8 cellular contexts compared by ENCODE assay signal in the genomic region with DNA sequence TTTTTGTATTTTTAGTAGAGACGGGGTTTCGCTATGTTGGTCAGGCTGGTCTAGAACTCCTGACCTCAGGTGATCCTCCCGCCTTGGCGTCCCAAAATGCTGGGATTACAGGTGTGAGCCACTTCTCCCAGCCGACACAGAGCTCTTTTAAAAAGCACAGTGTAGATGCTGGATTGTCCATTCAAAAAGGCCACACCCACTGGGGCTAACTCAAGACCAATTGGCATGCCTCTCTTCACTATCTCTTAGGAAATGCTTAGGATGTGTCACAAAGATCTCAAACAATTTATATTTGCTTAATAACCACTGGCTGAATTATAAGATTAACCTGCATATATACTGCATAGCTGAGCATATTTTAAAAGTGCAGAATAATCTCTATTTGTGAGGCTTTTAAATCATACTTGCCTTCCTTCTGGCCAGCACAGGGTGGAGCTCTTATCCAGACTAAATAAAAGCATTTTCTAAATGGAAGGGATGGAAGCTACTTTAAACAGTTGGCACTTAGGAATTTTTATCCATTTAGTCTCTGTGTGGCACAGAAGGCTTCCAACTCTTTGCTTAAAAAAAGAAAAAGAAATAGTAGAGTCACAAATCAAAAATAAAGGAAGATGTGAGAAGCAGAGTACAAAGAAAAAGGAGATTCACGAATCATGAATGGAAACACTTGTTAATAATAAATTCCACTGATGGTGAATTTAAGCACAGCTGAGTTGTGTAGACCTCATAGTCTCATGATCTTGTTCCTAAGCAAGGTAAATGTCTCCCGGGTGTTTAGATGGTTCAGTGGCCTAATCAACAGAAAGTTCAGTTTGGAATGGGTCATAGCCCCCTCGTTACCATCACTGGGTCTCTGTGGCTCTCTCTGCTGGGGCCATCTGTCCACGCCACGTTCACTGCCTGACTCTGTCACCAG. TPM values are rescaled to one million over a fixed set of nuclear protein-coding genes. Genes with fewer than 3 reads are reported as not detected.
DNase-seq lines count a peak whose midpoint lies in the region; ATAC-seq and TF ChIP-seq lines count a peak whose summit lies in the region.

No MANE protein-coding gene starts in this region.

- H3K4me1 Mint-ChIP-seq in activated CD8-positive, alpha-beta T cell treated with anti-CD3 and anti-CD28 coated beads for 36 hours (ENCODE audit: low read depth) = peaks cover 5% of the 10 kb centered on the region
- peaks cover 11% of the 10 kb centered on the region for H3K4me1 Mint-ChIP-seq in activated CD8-positive, alpha-beta T cell treated with anti-CD3 and anti-CD28 coated beads, Interleukin-2, amount 10 ng/mL, durations not matched to agents 7 days and 5 days (ENCODE audit: low read depth)

- no peaks in the 10 kb centered on the region for H3K4me1 ChIP-seq in ascending aorta

- no peaks in the 10 kb centered on the region for H3K36me3 ChIP-seq in ascending aorta

- TF ChIP-seq CTCF in activated CD8-positive, alpha-beta T cell treated with anti-CD3 and anti-CD28 coated beads for 36 hours (IDR thresholded peaks at IDR 0.05) = peak; percentile 22
- TF ChIP-seq CTCF in ascending aorta (IDR thresholded peaks at IDR 0.05) = no peak

- no peaks in the 10 kb centered on the region for H3K36me3 Mint-ChIP-seq in activated CD8-positive, alpha-beta T cell treated with anti-CD3 and anti-CD28 coated beads for 36 hours (ENCODE audit: low read depth)
- no peaks in the 10 kb centered on the region for H3K36me3 Mint-ChIP-seq in activated CD8-positive, alpha-beta T cell treated with anti-CD3 and anti-CD28 coated beads, Interleukin-2, amount 10 ng/mL, durations not matched to agents 7 days and 5 days (ENCODE audit: low read depth)

- CTCF ChIA-PET in activated CD8-positive, alpha-beta T cell treated with anti-CD3 and anti-CD28 coated beads for 36 hours (lab: Charles Lee) = interaction anchor here (1.0 to 1.1 kb wide), 4 partner anchors 9 to 152 kb away, joined by 3 to 4 read pairs (median 3); a partner anchor contains a TSS
- CTCF ChIA-PET in activated CD8-positive, alpha-beta T cell treated with anti-CD3 and anti-CD28 coated beads, Interleukin-2, amount 10 ng/mL, durations not matched to agents 7 days and 5 days (lab: Charles Lee) = interaction anchor here (0.7 to 3.7 kb wide), 7 partner anchors 20 to 169 kb away, joined by 3 to 32 read pairs (median 3); a partner anchor contains a TSS

- POLR2A ChIA-PET in activated CD8-positive, alpha-beta T cell treated with anti-CD3 and anti-CD28 coated beads for 36 hours (lab: Charles Lee) = no interaction called here
- POLR2A ChIA-PET in activated CD8-positive, alpha-beta T cell treated with anti-CD3 and anti-CD28 coated beads, Interleukin-2, amount 10 ng/mL, durations not matched to agents 7 days and 5 days (lab: Charles Lee) = no interaction called here

- peaks cover 11% of the 10 kb centered on the region for H3K27me3 Mint-ChIP-seq in activated CD8-positive, alpha-beta T cell treated with anti-CD3 and anti-CD28 coated beads for 36 hours
- peaks cover 5% of the 10 kb centered on the region for H3K27me3 Mint-ChIP-seq in activated CD8-positive, alpha-beta T cell treated with anti-CD3 and anti-CD28 coated beads, Interleukin-2, amount 10 ng/mL, durations not matched to agents 7 days and 5 days (ENCODE audit: low read depth)

- no peak for DNase-seq in activated CD8-positive, alpha-beta T cell treated with anti-CD3 and anti-CD28 coated beads for 36 hours
- no peak for DNase-seq in activated CD8-positive, alpha-beta T cell treated with anti-CD3 and anti-CD28 coated beads, Interleukin-2, amount 10 ng/mL, durations not matched to agents 7 days and 5 days
- DNase-seq in NCI-H2227 treated with DMSO at 0.1 percent for 48 hours (lab: John Stamatoyannopoulos, UW) = peak; percentile 87
- DNase-seq in dermis microvascular lymphatic vessel endothelial cell (ENCODE audit: low read depth in 2 of 2) = peak; percentile 20 to 27
- DNase-seq in putamen (ENCODE audit: low spot score) = peak; percentile 32
- no peak for DNase-seq in ascending aorta (ENCODE audit: low spot score in 2 of 2)
- DNase-seq in activated CD8-positive, alpha-beta memory T cell treated with anti-CD3 and anti-CD28 coated beads, Interleukin-2, amount 50 U/mL, for 48 hours = no peak

- no peak for ATAC-seq in activated CD8-positive, alpha-beta T cell treated with anti-CD3 and anti-CD28 coated beads for 36 hours
- no peak for ATAC-seq in activated CD8-positive, alpha-beta T cell treated with anti-CD3 and anti-CD28 coated beads, Interleukin-2, amount 10 ng/mL, durations not matched to agents 7 days and 5 days
- no peak for ATAC-seq in HG02588 (IDR thresholded peaks at IDR 0.05; ENCODE audit: unreplicated experiment)

- H3K9me3 Mint-ChIP-seq in activated CD8-positive, alpha-beta T cell treated with anti-CD3 and anti-CD28 coated beads for 36 hours = no peaks in the 10 kb centered on the region
- no peaks in the 10 kb centered on the region for H3K9me3 Mint-ChIP-seq in activated CD8-positive, alpha-beta T cell treated with anti-CD3 and anti-CD28 coated beads, Interleukin-2, amount 10 ng/mL, durations not matched to agents 7 days and 5 days (ENCODE audit: insufficient read depth)

- intact Hi-C loops in activated CD8-positive, alpha-beta T cell treated with anti-CD3 and anti-CD28 coated beads for 36 hours (cut with micrococcal nuclease) = no loop called here
- intact Hi-C loops in ascending aorta (cut with DNase I) = no loop called here

- no peak overlapping the region for H3K27ac Mint-ChIP-seq in activated CD8-positive, alpha-beta T cell treated with anti-CD3 and anti-CD28 coated beads for 36 hours
- H3K27ac Mint-ChIP-seq in activated CD8-positive, alpha-beta T cell treated with anti-CD3 and anti-CD28 coated beads, Interleukin-2, amount 10 ng/mL, durations not matched to agents 7 days and 5 days = no peak overlapping the region

- no peaks in the 10 kb centered on the region for H3K9me3 ChIP-seq in ascending aorta

- no peak overlapping the region for H3K27ac ChIP-seq in ascending aorta

- H3K27me3 ChIP-seq in ascending aorta = no peaks in the 10 kb centered on the region

- H3K4me3 ChIP-seq in ascending aorta = no peak overlapping the region

- H3K4me3 Mint-ChIP-seq in activated CD8-positive, alpha-beta T cell treated with anti-CD3 and anti-CD28 coated beads for 36 hours = no peak overlapping the region
- no peak overlapping the region for H3K4me3 Mint-ChIP-seq in activated CD8-positive, alpha-beta T cell treated with anti-CD3 and anti-CD28 coated beads, Interleukin-2, amount 10 ng/mL, durations not matched to agents 7 days and 5 days

RNA-seq across cellular contexts. Expression of a gene that starts 22.4 kb away (rescaled TPM):
- not detected for total RNA-seq in activated CD8-positive, alpha-beta T cell treated with anti-CD3 and anti-CD28 coated beads for 36 hours
- not detected for total RNA-seq in activated CD8-positive, alpha-beta T cell treated with anti-CD3 and anti-CD28 coated beads, Interleukin-2, amount 10 ng/mL, durations not matched to agents 7 days and 5 days
- total RNA-seq in dermis microvascular lymphatic vessel endothelial cell (not detected in 2 replicates), ascending aorta (not detected)

RNA-seq across cellular contexts. Expression of a gene that starts 27.7 kb away (rescaled TPM):
- not detected for total RNA-seq in activated CD8-positive, alpha-beta T cell treated with anti-CD3 and anti-CD28 coated beads for 36 hours
- total RNA-seq in activated CD8-positive, alpha-beta T cell treated with anti-CD3 and anti-CD28 coated beads, Interleukin-2, amount 10 ng/mL, durations not matched to agents 7 days and 5 days = not detected
- total RNA-seq in dermis microvascular lymphatic vessel endothelial cell = not detected in 2 replicates
- total RNA-seq in ascending aorta = not detected

RNA-seq across cellular contexts. Expression of a gene that starts 44.0 kb away (rescaled TPM):
- total RNA-seq in activated CD8-positive, alpha-beta T cell treated with anti-CD3 and anti-CD28 coated beads for 36 hours = not detected
- not detected for total RNA-seq in activated CD8-positive, alpha-beta T cell treated with anti-CD3 and anti-CD28 coated beads, Interleukin-2, amount 10 ng/mL, durations not matched to agents 7 days and 5 days
- total RNA-seq in dermis microvascular lymphatic vessel endothelial cell = not detected in 2 replicates
- total RNA-seq in ascending aorta = not detected

Comparison
In these comparisons a context has a peak if more than half of its experiments do, and no peak if none do; other contexts are left out.
1. DNase-seq: peak in NCI-H2227 treated with DMSO at 0.1 percent for 48 hours (single experiment), dermis microvascular lymphatic vessel endothelial cell (2 of 2) and putamen (single experiment); none in activated CD8-positive, alpha-beta T cell treated with anti-CD3 and anti-CD28 coated beads for 36 hours (single experiment), activated CD8-positive, alpha-beta T cell treated with anti-CD3 and anti-CD28 coated beads, Interleukin-2, amount 10 ng/mL, durations not matched to agents 7 days and 5 days (single experiment), ascending aorta (0 of 2) and activated CD8-positive, alpha-beta memory T cell treated with anti-CD3 and anti-CD28 coated beads, Interleukin-2, amount 50 U/mL, for 48 hours (single experiment).